In the genomic region with DNA sequence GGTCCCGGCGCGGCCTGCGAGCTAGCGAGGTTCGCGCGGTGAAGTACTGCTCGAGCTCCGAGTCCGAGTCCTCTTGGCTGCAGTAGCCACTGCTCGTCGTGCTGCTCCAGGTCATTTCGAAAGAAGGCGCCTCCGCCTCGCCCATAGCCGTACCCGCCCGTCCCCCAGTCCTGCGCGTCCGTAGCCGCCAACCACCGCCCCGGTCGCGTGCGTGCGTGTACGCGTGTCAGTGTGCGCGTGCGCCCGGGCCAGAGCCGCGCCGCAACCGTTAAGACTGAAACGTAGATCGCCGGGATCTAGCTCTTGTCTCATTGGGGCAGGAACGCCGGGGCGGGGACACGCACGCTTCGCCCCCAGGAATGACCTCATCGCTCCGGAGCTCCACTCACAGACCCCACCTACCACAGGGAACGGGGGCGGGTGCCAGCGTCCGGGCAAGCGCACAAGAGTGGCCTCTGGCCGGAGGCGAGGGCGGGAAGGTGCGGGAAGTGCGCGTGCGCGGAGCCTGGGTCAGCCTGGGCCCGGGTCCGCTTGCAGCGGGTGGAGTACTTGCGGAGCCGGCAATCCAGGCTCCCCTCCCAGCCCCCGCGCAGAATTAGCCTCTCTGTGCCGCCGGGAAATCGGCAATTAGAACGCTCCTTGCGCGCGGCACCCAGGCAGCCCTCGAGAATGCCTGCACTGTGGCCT, we compare ENCODE assay signal across 8 cellular contexts. TPM values are rescaled to one million over a fixed set of nuclear protein-coding genes. Genes with fewer than 3 reads are reported as not detected.
A peak's percentile ranks its signal among the peaks of the same experiment; 100 is the strongest.
DNase-seq lines count a peak whose midpoint lies in the region; ATAC-seq and TF ChIP-seq lines count a peak whose summit lies in the region.

No MANE protein-coding gene starts in this region.

- TF ChIP-seq POLR2A in GM10847 (IDR thresholded peaks at IDR 0.05; ENCODE audit: extremely low read depth, insufficient read length), result peak; percentile 75
- TF ChIP-seq POLR2A in ovary (IDR thresholded peaks at IDR 0.05), result peak; percentile 84
- peak; percentile 62 to 91 for TF ChIP-seq POLR2A in thyroid gland (IDR thresholded peaks at IDR 0.05)

- no peaks in the 10 kb centered on the region for H3K36me3 ChIP-seq in ovary
- H3K36me3 ChIP-seq in thyroid gland, result no peaks in the 10 kb centered on the region

- H3K4me1 ChIP-seq in ovary (ENCODE audit: insufficient read depth), result peaks cover 16% of the 10 kb centered on the region
- peaks cover 36 to 61% of the 10 kb centered on the region in 2 donors for H3K4me1 ChIP-seq in thyroid gland

- peak overlapping the region; percentile 98 for H3K27ac Mint-ChIP-seq in activated naive CD8-positive, alpha-beta T cell treated with anti-CD3 and anti-CD28 coated beads for 36 hours

- TF ChIP-seq EP300 in ovary (IDR thresholded peaks at IDR 0.05), result peak; percentile 73

- H3K4me3 ChIP-seq in ovary (peak overlapping the region; percentile 82), thyroid gland (replicated peaks in 1 of 3) (peak overlapping the region; percentile 49 to 79 (median 78))

- TF ChIP-seq CTCF in ovary (IDR thresholded peaks at IDR 0.05) (peak in 1 of 3 donors; percentile 41), thyroid gland (IDR thresholded peaks at IDR 0.05) (no peak)

- peak overlapping the region; percentile 97 for H3K4me3 Mint-ChIP-seq in activated naive CD8-positive, alpha-beta T cell treated with anti-CD3 and anti-CD28 coated beads for 36 hours

- H3K4me1 Mint-ChIP-seq in activated naive CD8-positive, alpha-beta T cell treated with anti-CD3 and anti-CD28 coated beads for 36 hours, result peaks cover 47% of the 10 kb centered on the region

- H3K9me3 ChIP-seq in ovary, result no peaks in the 10 kb centered on the region
- no peaks in the 10 kb centered on the region for H3K9me3 ChIP-seq in thyroid gland

- no peaks in the 10 kb centered on the region for H3K9me3 Mint-ChIP-seq in activated naive CD8-positive, alpha-beta T cell treated with anti-CD3 and anti-CD28 coated beads for 36 hours

- H3K27ac ChIP-seq in ovary (peak overlapping the region; percentile 91 to 93), thyroid gland (peak overlapping the region; percentile 91 to 96 (median 91))

- peaks cover 62% of the 10 kb centered on the region for H3K36me3 Mint-ChIP-seq in activated naive CD8-positive, alpha-beta T cell treated with anti-CD3 and anti-CD28 coated beads for 36 hours

- H3K27me3 ChIP-seq in ovary (no peaks in the 10 kb centered on the region), thyroid gland (no peaks in the 10 kb centered on the region)

- intact Hi-C loops in head of caudate nucleus (cut with DNase I), result no loop called here
- intact Hi-C loops in ovary (cut with DNase I), result no loop called here
- intact Hi-C loops in thyroid gland (cut with DNase I), result no loop called here

- ATAC-seq in HG02642 (IDR thresholded peaks at IDR 0.05; ENCODE audit: poor library complexity, unreplicated experiment), result peak; percentile 84

- H3K27me3 Mint-ChIP-seq in activated naive CD8-positive, alpha-beta T cell treated with anti-CD3 and anti-CD28 coated beads for 36 hours, result no peaks in the 10 kb centered on the region

- 0% methylated on average over 42 to 79 of the region's 79 CpGs for WGBS in ovary, 3 donors
- WGBS in thyroid gland, 2 donors, result 0% methylated on average over 2 to 6 of the region's 79 CpGs

- DNase-seq in NCI-H1105 (lab: John Stamatoyannopoulos, UW) (peak; percentile 93), SKM-1 (lab: John Stamatoyannopoulos, UW; ENCODE audit: unreplicated experiment) (peak; percentile 96), head of caudate nucleus (peak; percentile 97 to 100 (median 99)), ovary (peak; percentile 99), thyroid gland (peak; percentile 100)
- peak; percentile 98 for DNase-seq in activated naive CD8-positive, alpha-beta T cell treated with anti-CD3 and anti-CD28 coated beads for 36 hours

RNA-seq across cellular contexts. Expression of a gene that starts 3.3 kb away (rescaled TPM):
- 10 to 100 TPM; 51.7 to 53.7 TPM for total RNA-seq in activated naive CD8-positive, alpha-beta T cell treated with anti-CD3 and anti-CD28 coated beads for 36 hours
- 10 to 100 TPM; 16.2 to 32.6 (median 25.5) TPM for total RNA-seq in ovary
- polyA plus RNA-seq in ovary, result 10 to 100 TPM; 12.5 to 27.4 TPM
- 10 to 100 TPM; 18.9 to 42.6 (median 24.8) TPM for total RNA-seq in thyroid gland

RNA-seq across cellular contexts. Expression of a gene that starts 8.2 kb away (rescaled TPM):
- total RNA-seq in activated naive CD8-positive, alpha-beta T cell treated with anti-CD3 and anti-CD28 coated beads for 36 hours, result under 1 TPM; 0.39 to 0.74 TPM
- total RNA-seq in ovary (10 to 100 TPM in 2 of 7 donors, 1 to 10 TPM in 5; 1.0 to 75.1 (median 3.4) TPM), thyroid gland (1 to 10 TPM; 3.6 to 8.1 (median 4.4) TPM)
- under 1 TPM; 0.50 to 0.81 TPM for polyA plus RNA-seq in ovary

RNA-seq across cellular contexts. Expression of a gene that starts 9.3 kb away (rescaled TPM):
- total RNA-seq in activated naive CD8-positive, alpha-beta T cell treated with anti-CD3 and anti-CD28 coated beads for 36 hours, result 10 to 100 TPM; 26.8 to 29.1 TPM
- 10 to 100 TPM; 19.4 to 26.4 (median 21.3) TPM for total RNA-seq in ovary
- 10 to 100 TPM; 21.0 to 24.0 TPM for polyA plus RNA-seq in ovary
- 10 to 100 TPM; 28.7 to 63.7 (median 42.3) TPM for total RNA-seq in thyroid gland

RNA-seq across cellular contexts. Expression of a gene that starts 13.3 kb away (rescaled TPM):
- 10 to 100 TPM; 41.1 to 43.8 TPM for total RNA-seq in activated naive CD8-positive, alpha-beta T cell treated with anti-CD3 and anti-CD28 coated beads for 36 hours
- total RNA-seq in ovary (10 to 100 TPM; 19.4 to 26.3 (median 22.4) TPM), thyroid gland (10 to 100 TPM; 13.4 to 30.6 (median 24.7) TPM)
- polyA plus RNA-seq in ovary, result 10 to 100 TPM; 21.8 to 21.9 TPM

RNA-seq across cellular contexts. Expression of a gene that starts 13.3 kb away (rescaled TPM):
- total RNA-seq in activated naive CD8-positive, alpha-beta T cell treated with anti-CD3 and anti-CD28 coated beads for 36 hours, result 10 to 100 TPM; 19.4 to 19.5 TPM
- total RNA-seq in ovary (10 to 100 TPM in 3 of 7 donors, 1 to 10 TPM in 4; 8.0 to 17.1 (median 9.6) TPM), thyroid gland (10 to 100 TPM; 23.6 to 66.0 (median 43.6) TPM)
- 10 to 100 TPM in 1 of 2 donors, 1 to 10 TPM in 1; 4.5 to 10.8 TPM for polyA plus RNA-seq in ovary

Comparison
In these comparisons a context has a peak if more than half of its experiments do, and no peak if none do; other contexts are left out.
1. Peak in every context shown above with its lines: DNase-seq, ATAC-seq, H3K4me3 ChIP-seq and H3K27ac ChIP-seq.